In genomic region chr6:5471044-5471443, GRCh38 we compare ENCODE assay signal across 8 cellular contexts.
DNase-seq lines count a peak whose midpoint lies in the region; ATAC-seq and TF ChIP-seq lines count a peak whose summit lies in the region.

No MANE protein-coding gene starts in this region.

- H3K27me3 ChIP-seq in Panc1 (ENCODE audit: control insufficient read depth, insufficient read depth, low read length) (no peaks in the 10 kb centered on the region), neuronal stem cell (ENCODE audit: control insufficient read depth in 3 of 3, insufficient read depth in 3 of 3, low read depth in 1 of 3, low read length in 3 of 3) (no peaks in the 10 kb centered on the region), thyroid gland (no peaks in the 10 kb centered on the region)

- H3K9me3 ChIP-seq in Panc1 (ENCODE audit: control insufficient read depth, insufficient read depth, low read depth, low read length) (no peaks in the 10 kb centered on the region), neuronal stem cell (replicated peaks in 1 of 2; ENCODE audit: control insufficient read depth in 2 of 2, insufficient read depth in 1 of 2, low read depth in 1 of 2, low read length in 2 of 2) (no peaks in the 10 kb centered on the region), thyroid gland (no peaks in the 10 kb centered on the region)

- no peak overlapping the region for H2AFZ ChIP-seq in neuronal stem cell (ENCODE audit: low read length)

- H3K36me3 ChIP-seq in Panc1 (ENCODE audit: control insufficient read depth, insufficient read depth, low read length) = no peaks in the 10 kb centered on the region
- H3K36me3 ChIP-seq in neuronal stem cell (replicated peaks in 1 of 2; ENCODE audit: control insufficient read depth in 2 of 2, insufficient read depth in 2 of 2, low read length in 2 of 2) = no peaks in the 10 kb centered on the region
- H3K36me3 ChIP-seq in thyroid gland = no peaks in the 10 kb centered on the region

- H3K23ac ChIP-seq in neuronal stem cell (ENCODE audit: low read depth, low read length, poor library complexity) = no peak overlapping the region

- no peak overlapping the region for H4K91ac ChIP-seq in neuronal stem cell (ENCODE audit: low read depth, low read length, poor library complexity)

- no peak overlapping the region for H2BK12ac ChIP-seq in neuronal stem cell (ENCODE audit: low read length)

- no peak overlapping the region for H3K9ac ChIP-seq in neuronal stem cell (ENCODE audit: low read depth, low read length, poor library complexity)

- peak; percentile 74 for DNase-seq in Ammon's horn (ENCODE audit: low spot score)
- peak; percentile 72 for DNase-seq in KG1 (lab: John Stamatoyannopoulos, UW)
- DNase-seq in Panc1 (ENCODE audit: low read depth, low spot score) = peak; percentile 46
- DNase-seq in activated T-helper 1 cell treated with anti-CD3 and anti-CD28 coated beads, Interleukin-2, amount 50 U/mL, for 16 hours (ENCODE audit: low read depth in 1 of 2, low spot score in 1 of 2) = peak; percentile 2 to 25
- peak; percentile 28 for DNase-seq in fibroblast of the conjunctiva (ENCODE audit: low read depth)
- DNase-seq in neuronal stem cell (ENCODE audit: low spot score) = peak; percentile 56
- DNase-seq in thyroid gland = peak; percentile 53 to 62

- no peaks in the 10 kb centered on the region for H3K79me1 ChIP-seq in neuronal stem cell (ENCODE audit: low read depth, low read length)

- no peak overlapping the region for H3K27ac ChIP-seq in Panc1 (ENCODE audit: low read length)
- H3K27ac ChIP-seq in neuronal stem cell (replicated peaks; ENCODE audit: low read length) = no peak overlapping the region
- no peak overlapping the region for H3K27ac ChIP-seq in thyroid gland

- H3K18ac ChIP-seq in neuronal stem cell (ENCODE audit: low read length) = no peak overlapping the region

- no peak overlapping the region for H2BK120ac ChIP-seq in neuronal stem cell (ENCODE audit: low read depth, low read length)

- in situ Hi-C loops in Panc1 (cut with HindIII; ENCODE audit: low pct_unique_long_range_greater_than_20kb, low sequenced_read_pairs) = no loop called here

- no peaks in the 10 kb centered on the region for H3K4me1 ChIP-seq in Panc1 (ENCODE audit: control insufficient read depth, insufficient read depth, low read length)
- peaks cover 12 to 19% of the 10 kb centered on the region in 2 donors for H3K4me1 ChIP-seq in neuronal stem cell (ENCODE audit: control insufficient read depth in 2 of 2, insufficient read depth in 1 of 2, low read depth in 1 of 2, low read length in 2 of 2)
- no peaks in the 10 kb centered on the region for H3K4me1 ChIP-seq in thyroid gland

- POLR2A ChIA-PET in Panc1 (lab: Charles Lee) = no interaction called here

- peak overlapping the region; percentile 34 for H3K4me2 ChIP-seq in neuronal stem cell (ENCODE audit: insufficient read depth, low read length, poor library complexity, severe bottlenecking)

- TF ChIP-seq CTCF in Panc1 (IDR thresholded peaks at IDR 0.05) = peak; percentile 92
- TF ChIP-seq CTCF in thyroid gland (IDR thresholded peaks at IDR 0.05) = peak; percentile 31 to 82 (median 66)

- no peak overlapping the region for H3K14ac ChIP-seq in neuronal stem cell (ENCODE audit: low read length)

- no peak overlapping the region for H4K8ac ChIP-seq in neuronal stem cell (ENCODE audit: low read depth, low read length)

- CTCF ChIA-PET in Panc1 (lab: Charles Lee) = interaction anchor here (0.6 to 1.3 kb wide), 6 partner anchors 41 to 1766 kb away, joined by 3 to 5 read pairs (median 4); no protein-coding TSS in a partner anchor

- no CpG with 5 or more reads among the region's 8 CpGs for WGBS in neuronal stem cell (ENCODE audit: extremely low coverage in 2 of 2, insufficient read length in 2 of 2, insufficient replicate concordance in 1 of 2), 2 donors
- WGBS in thyroid gland, 2 donors = 13 to 15% methylated on average over 8 of the region's 8 CpGs

- no peak overlapping the region for H2BK15ac ChIP-seq in neuronal stem cell (ENCODE audit: low read length)

- TF ChIP-seq POLR2A in thyroid gland (IDR thresholded peaks at IDR 0.05) = no peak

- ATAC-seq in GM19395 (IDR thresholded peaks at IDR 0.05; ENCODE audit: unreplicated experiment) (peak; percentile 70), Panc1 (peak; percentile 94)

- H3K4me3 ChIP-seq in Panc1 (ENCODE audit: low read depth in 2 of 2, low read length in 2 of 2) (no peak overlapping the region), neuronal stem cell (ENCODE audit: low read length in 2 of 2) (peak overlapping the region in 1 of 2 donors; percentile 9), thyroid gland (replicated peaks in 1 of 3) (no peak overlapping the region)

- H3K4ac ChIP-seq in neuronal stem cell (ENCODE audit: low read length) = no peak overlapping the region

- H2AK5ac ChIP-seq in neuronal stem cell (ENCODE audit: low read depth, low read length) = no peak overlapping the region

- no peak overlapping the region for H2BK5ac ChIP-seq in neuronal stem cell (ENCODE audit: low read length)

- intact Hi-C loops in Panc1 (cut with micrococcal nuclease; ENCODE audit: unreplicated experiment) (loop anchor here (10.0 kb wide), 1 partner anchor 524 kb away; no protein-coding TSS in a partner anchor), thyroid gland (cut with DNase I) (no loop called here)

- no TSS peak for BruUV-seq in Panc1 (replicated peaks; lab: Mats Ljungman, UMichigan)

Comparison
In these comparisons a context has a peak if more than half of its experiments do, and no peak if none do; other contexts are left out.
1. DNase-seq: peak in every context shown above with its lines; median percentile 74 in Ammon's horn; 72 in KG1; 58 in thyroid gland; 56 in neuronal stem cell; 46 in Panc1; 28 in fibroblast of the conjunctiva; 14 in activated T-helper 1 cell treated with anti-CD3 and anti-CD28 coated beads, Interleukin-2, amount 50 U/mL, for 16 hours.